ENCODE assay signal across 9 cellular contexts in the genomic region with DNA sequence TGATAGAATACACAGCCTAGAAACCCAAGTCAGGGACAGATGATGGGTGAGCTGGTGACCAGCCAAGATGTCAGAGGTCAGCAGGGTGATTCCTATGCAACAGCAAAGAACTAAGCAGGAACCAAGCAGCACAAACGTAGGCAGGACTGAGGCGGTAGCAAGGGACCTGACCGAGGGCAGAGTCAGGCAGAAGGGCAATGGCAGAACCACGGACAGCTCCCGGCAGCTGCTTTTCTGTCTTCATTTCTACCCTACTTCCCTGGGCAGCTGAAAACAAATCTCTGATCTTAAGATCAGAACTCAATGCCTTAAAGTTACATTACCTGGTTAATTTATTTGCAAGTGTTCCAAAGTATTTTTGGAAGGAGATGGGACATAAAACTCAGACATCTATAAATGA.
A peak's percentile ranks its signal among the peaks of the same experiment; 100 is the strongest.
DNase-seq lines count a peak whose midpoint lies in the region; ATAC-seq lines count a peak whose summit lies in the region.
"Had no signal": no experiment of that assay in that cellular context is flagged by ENCODE, and none has a peak within 500 bp of the region (broad histone marks: within the 10 kb centered on the region; RNA-seq: fewer than 3 reads in every experiment).

No MANE protein-coding gene starts in this region.

- ATAC-seq in left lobe of liver (peak; percentile 60), T-helper 17 cell (no peak)

- DNase-seq in ELF-1 (ENCODE audit: low read depth, low spot score) (peak; percentile 68), Karpas-422 (peak; percentile 58), amniotic epithelial cell (ENCODE audit: low read depth) (peak; percentile 41), left lobe of liver (ENCODE audit: low spot score) (no peak), T-helper 17 cell (no peak), pons (ENCODE audit: low spot score) (no peak), H4 (ENCODE audit: low spot score) (no peak)
- DNase-seq in effector CD4-positive, alpha-beta T cell = no peak

- H3K27ac Mint-ChIP-seq in T-helper 17 cell = no peak overlapping the region

- no peaks in the 10 kb centered on the region for H4K20me1 ChIP-seq in Karpas-422 (ENCODE audit: insufficient read depth, low read depth, low read length)

- no peaks in the 10 kb centered on the region for H3K4me1 Mint-ChIP-seq in T-helper 17 cell

- H3K4me1 ChIP-seq in Karpas-422 (ENCODE audit: low read length) = no peaks in the 10 kb centered on the region

- H2AFZ ChIP-seq in Karpas-422 (ENCODE audit: low read length) = no peak overlapping the region

- no peak overlapping the region for H3K4me2 ChIP-seq in Karpas-422 (ENCODE audit: low read depth, low read length, poor library complexity, severe bottlenecking)

- no peaks in the 10 kb centered on the region for H3K9me2 ChIP-seq in Karpas-422 (replicated peaks; ENCODE audit: insufficient read depth, low read length)

- H3K4me3 ChIP-seq in Karpas-422 (ENCODE audit: low read length) = no peak overlapping the region

- no peaks in the 10 kb centered on the region for H3K27me3 ChIP-seq in Karpas-422 (ENCODE audit: low read length)

- H3K9ac ChIP-seq in Karpas-422 (ENCODE audit: low read length) = no peak overlapping the region

- H3K27ac ChIP-seq in Karpas-422 (ENCODE audit: low read length) = no peak overlapping the region
- H3K27ac ChIP-seq: epithelial cell of prostate had no signal

- H3K36me3 ChIP-seq in Karpas-422 (ENCODE audit: insufficient read depth, low read length) = no peaks in the 10 kb centered on the region

- no peak overlapping the region for H3K4me3 Mint-ChIP-seq in T-helper 17 cell

- H3K9me3 ChIP-seq in Karpas-422 (ENCODE audit: low read length) = no peaks in the 10 kb centered on the region
- no peaks in the 10 kb centered on the region for H3K9me3 ChIP-seq in T-helper 17 cell (ENCODE audit: control insufficient read depth, low read length, poor library complexity, severe bottlenecking)

- H3K36me3 Mint-ChIP-seq in T-helper 17 cell (ENCODE audit: low read depth) = no peaks in the 10 kb centered on the region

- H3K27me3 Mint-ChIP-seq in T-helper 17 cell = no peaks in the 10 kb centered on the region

- no peaks in the 10 kb centered on the region for H3K79me2 ChIP-seq in Karpas-422 (ENCODE audit: low read length)

Comparison
In these comparisons a context has a peak if more than half of its experiments do, and no peak if none do; other contexts are left out.
1. DNase-seq: peak in ELF-1 (single experiment), Karpas-422 (single experiment) and amniotic epithelial cell (single experiment); none in left lobe of liver (single experiment), T-helper 17 cell (0 of 3), pons (single experiment), H4 (single experiment) and effector CD4-positive, alpha-beta T cell (single experiment).